10 cellular contexts compared by ENCODE assay signal in genomic region chr12:53725824-53726223, GRCh38. TPM values are rescaled to one million over a fixed set of nuclear protein-coding genes. Genes with fewer than 3 reads are reported as not detected.
DNase-seq lines count a peak whose midpoint lies in the region; ATAC-seq and TF ChIP-seq lines count a peak whose summit lies in the region.
"Had no signal": no experiment of that assay in that cellular context is flagged by ENCODE, and none has a peak within 500 bp of the region (broad histone marks: within the 10 kb centered on the region; RNA-seq: fewer than 3 reads in every experiment).

No MANE protein-coding gene starts in this region.

- no peaks in the 10 kb centered on the region for H3K9me3 Mint-ChIP-seq in stimulated activated naive CD8-positive, alpha-beta T cell treated with anti-CD3 and anti-CD28 coated beads, Interleukin-15, Interleukin-2, amounts not matched to agents 100 ng/mL and 50 ng/mL, for 24 hours
- H3K9me3 Mint-ChIP-seq in brain = no peaks in the 10 kb centered on the region

- no peak for DNase-seq in stimulated activated naive CD8-positive, alpha-beta T cell treated with anti-CD3 and anti-CD28 coated beads, Interleukin-15, Interleukin-2, amounts not matched to agents 100 U/mL and 50 U/mL, for 24 hours
- DNase-seq in NCI-H1417 (lab: John Stamatoyannopoulos, UW) (no peak), medulla oblongata (ENCODE audit: extremely low spot score) (no peak), NCI-H2171 treated with DMSO at 0.1 percent for 48 hours (lab: John Stamatoyannopoulos, UW) (no peak)
- DNase-seq: NCI-H1092 had no signal

- peaks cover 20% of the 10 kb centered on the region for H3K4me1 Mint-ChIP-seq in stimulated activated naive CD8-positive, alpha-beta T cell treated with anti-CD3 and anti-CD28 coated beads, Interleukin-15, Interleukin-2, amounts not matched to agents 100 ng/mL and 50 ng/mL, for 24 hours (ENCODE audit: low read depth)
- H3K4me1 Mint-ChIP-seq in brain = peaks cover 34% of the 10 kb centered on the region

- H3K27me3 Mint-ChIP-seq in stimulated activated naive CD8-positive, alpha-beta T cell treated with anti-CD3 and anti-CD28 coated beads, Interleukin-15, Interleukin-2, amounts not matched to agents 100 ng/mL and 50 ng/mL, for 24 hours = no peaks in the 10 kb centered on the region
- H3K27me3 Mint-ChIP-seq in brain = peaks cover 7% of the 10 kb centered on the region

- H3K27ac ChIP-seq in muscle layer of colon (ENCODE audit: low read depth, low read length) = no peak overlapping the region

- peak overlapping the region in 1 of 2 donors; percentile 82 for H3K4me3 ChIP-seq in muscle layer of colon (ENCODE audit: low read depth in 1 of 2, low read length in 2 of 2)

- H3K4me3 Mint-ChIP-seq in stimulated activated naive CD8-positive, alpha-beta T cell treated with anti-CD3 and anti-CD28 coated beads, Interleukin-15, Interleukin-2, amounts not matched to agents 100 ng/mL and 50 ng/mL, for 24 hours = peak overlapping the region; percentile 90
- peak overlapping the region; percentile 91 to 97 (median 96) for H3K4me3 Mint-ChIP-seq in brain

- peaks cover 39% of the 10 kb centered on the region for H3K36me3 ChIP-seq in muscle layer of colon (ENCODE audit: insufficient read depth, low read length)

- H3K27me3 ChIP-seq in muscle layer of colon (ENCODE audit: control insufficient read depth in 1 of 2, insufficient read depth in 2 of 2, low read length in 2 of 2) = no peaks in the 10 kb centered on the region

- peaks cover 20% of the 10 kb centered on the region for H3K4me1 ChIP-seq in muscle layer of colon (ENCODE audit: insufficient read depth, low read length)

- H3K36me3 Mint-ChIP-seq in stimulated activated naive CD8-positive, alpha-beta T cell treated with anti-CD3 and anti-CD28 coated beads, Interleukin-15, Interleukin-2, amounts not matched to agents 100 ng/mL and 50 ng/mL, for 24 hours (ENCODE audit: low read depth) = peaks cover 4% of the 10 kb centered on the region
- H3K36me3 Mint-ChIP-seq in brain = peaks cover 47% of the 10 kb centered on the region

- H3K27ac Mint-ChIP-seq in stimulated activated naive CD8-positive, alpha-beta T cell treated with anti-CD3 and anti-CD28 coated beads, Interleukin-15, Interleukin-2, amounts not matched to agents 100 ng/mL and 50 ng/mL, for 24 hours = no peak overlapping the region
- peak overlapping the region in 1 of 5 experiments; percentile 91 for H3K27ac Mint-ChIP-seq in brain

- no peak for ATAC-seq in stimulated activated naive CD8-positive, alpha-beta T cell treated with anti-CD3 and anti-CD28 coated beads, Interleukin-15, Interleukin-2, amounts not matched to agents 100 U/mL and 50 U/mL, for 24 hours
- no peak for ATAC-seq in GM18511 (IDR thresholded peaks at IDR 0.05; ENCODE audit: unreplicated experiment)

- peak overlapping the region; percentile 76 for H3K9ac ChIP-seq in muscle layer of colon (ENCODE audit: low read length)

- TF ChIP-seq CTCF in brain (conservative IDR thresholded peaks at IDR 0.05) = no peak

- H3K9me3 ChIP-seq in muscle layer of colon (ENCODE audit: low read length) = no peaks in the 10 kb centered on the region

RNA-seq across cellular contexts. Expression of gene CALCOCO1, which starts 1.4 kb away (rescaled TPM):
- polyA plus RNA-seq in brain (ENCODE audit: insufficient read depth, low read depth, low replicate concordance) = 122 TPM

RNA-seq across cellular contexts. Expression of gene CISTR, which starts 26.0 kb away (rescaled TPM):
- not detected for polyA plus RNA-seq in brain (ENCODE audit: insufficient read depth, low read depth, low replicate concordance)
- polyA plus RNA-seq: H1 had no signal

RNA-seq across cellular contexts. Expression of gene ATP5MC2, which starts 49.9 kb away (rescaled TPM):
- 614 TPM for polyA plus RNA-seq in brain (ENCODE audit: insufficient read depth, low read depth, low replicate concordance)
